24 cellular contexts compared by ENCODE assay signal in genomic region chr13:59780058-59780457, GRCh38.
"Had no signal": no experiment of that assay in that cellular context is flagged by ENCODE, and none has a peak within 500 bp of the region (broad histone marks: within the 10 kb centered on the region; RNA-seq: fewer than 3 reads in every experiment).

No MANE protein-coding gene starts in this region.

- DNase-seq: activated CD4-positive, alpha-beta memory T cell treated with anti-CD3 and anti-CD28 coated beads, Interleukin-2, amount 10 ng/mL, durations not matched to agents 7 days and 5 days; activated CD4-positive, alpha-beta T cell treated with anti-CD3 and anti-CD28 coated beads, Interleukin-2, amount 10 ng/mL, durations not matched to agents 24 days and 14 days; activated effector memory CD4-positive, alpha-beta T cell treated with Interleukin-2 at 50 U/mL for 16 hours; activated naive CD4-positive, alpha-beta T cell treated with anti-CD3 and anti-CD28 coated beads for 36 hours; activated naive CD8-positive, alpha-beta T cell treated with anti-CD3 and anti-CD28 coated beads, Interleukin-2, amount 10 ng/mL, durations not matched to agents 7 days and 5 days; activated T-cell treated with anti-CD3 and anti-CD28 coated beads, Interleukin-2, amount 50 U/mL, for 72 hours; amniotic stem cell; erythroblast; glutamatergic neuron; immature natural killer cell; left ventricle myocardium superior; ovary; stimulated activated CD4-positive, alpha-beta T cell treated with anti-CD3 and anti-CD28 coated beads, Interleukin-1b, Interleukin-23, amount 100 ng/mL, for 48 hours; substantia nigra; thyroid gland had no signal

- H3K9me3 Mint-ChIP-seq: activated CD4-positive, alpha-beta memory T cell treated with anti-CD3 and anti-CD28 coated beads, Interleukin-2, amount 10 ng/mL, durations not matched to agents 7 days and 5 days; activated CD4-positive, alpha-beta T cell treated with anti-CD3 and anti-CD28 coated beads, Interleukin-2, amount 10 ng/mL, durations not matched to agents 24 days and 14 days; activated naive CD4-positive, alpha-beta T cell treated with anti-CD3 and anti-CD28 coated beads for 36 hours; activated T-cell treated with anti-CD3 and anti-CD28 coated beads, Interleukin-2, amount 50 U/mL, for 72 hours; memory B cell; natural killer cell treated with Interleukin-12 subunit alpha and Interleukin-12 subunit beta and Interleukin-15 and Interleukin-18, amount 100 ng/mL, for 72 hours; stimulated activated naive CD8-positive, alpha-beta T cell treated with anti-CD3 and anti-CD28 coated beads, Interleukin-15, Interleukin-2, amounts not matched to agents 100 ng/mL and 50 ng/mL, for 24 hours; T-helper 2 cell treated with Interferon-gamma antibody and Interleukin-4, amounts not matched to agents 5 μg/mL and 100 μg/mL, for 36 hours had no signal

- ATAC-seq: activated CD4-positive, CD25-positive, alpha-beta regulatory T cell treated with anti-CD3 and anti-CD28 coated beads, Interleukin-2, amount 50 U/mL, for 24 hours; activated T-cell treated with anti-CD3 and anti-CD28 coated beads, Interleukin-2, amount 50 U/mL, for 72 hours; left ventricle myocardium superior; natural killer cell treated with Interleukin-12 subunit alpha and Interleukin-12 subunit beta and Interleukin-15 and Interleukin-18, amount 100 ng/mL, for 72 hours had no signal

- H3K27me3 ChIP-seq: hepatocyte, ovary, right atrium auricular region, thyroid gland had no signal

- H3K4me3 Mint-ChIP-seq: activated CD4-positive, alpha-beta memory T cell treated with anti-CD3 and anti-CD28 coated beads, Interleukin-2, amount 10 ng/mL, durations not matched to agents 7 days and 5 days; activated CD4-positive, alpha-beta T cell treated with anti-CD3 and anti-CD28 coated beads, Interleukin-2, amount 10 ng/mL, durations not matched to agents 24 days and 14 days; activated naive CD4-positive, alpha-beta T cell treated with anti-CD3 and anti-CD28 coated beads for 36 hours; activated naive CD8-positive, alpha-beta T cell treated with anti-CD3 and anti-CD28 coated beads, Interleukin-2, amount 10 ng/mL, durations not matched to agents 7 days and 5 days; activated T-cell treated with anti-CD3 and anti-CD28 coated beads, Interleukin-2, amount 50 U/mL, for 72 hours; immature natural killer cell; memory B cell; natural killer cell treated with Interleukin-12 subunit alpha and Interleukin-12 subunit beta and Interleukin-15 and Interleukin-18, amount 100 ng/mL, for 72 hours; stimulated activated naive CD8-positive, alpha-beta T cell treated with anti-CD3 and anti-CD28 coated beads, Interleukin-15, Interleukin-2, amounts not matched to agents 100 ng/mL and 50 ng/mL, for 24 hours; T-helper 2 cell treated with Interferon-gamma antibody and Interleukin-4, amounts not matched to agents 5 μg/mL and 100 μg/mL, for 36 hours had no signal

- H2AFZ ChIP-seq: hepatocyte had no signal

- H3K4me3 ChIP-seq: hepatocyte, ovary, prostate gland, right atrium auricular region, thyroid gland had no signal

- H3K36me3 Mint-ChIP-seq: immature natural killer cell; memory B cell; natural killer cell treated with Interleukin-12 subunit alpha and Interleukin-12 subunit beta and Interleukin-15 and Interleukin-18, amount 100 ng/mL, for 72 hours had no signal

- H3K9me3 ChIP-seq: ovary, prostate gland, right atrium auricular region, thyroid gland had no signal

- H3K79me2 ChIP-seq: hepatocyte had no signal

- H3K27ac ChIP-seq: hepatocyte, ovary, prostate gland, right atrium auricular region, thyroid gland, VCaP had no signal

- H3K27me3 Mint-ChIP-seq: activated CD4-positive, alpha-beta memory T cell treated with anti-CD3 and anti-CD28 coated beads, Interleukin-2, amount 10 ng/mL, durations not matched to agents 7 days and 5 days; activated CD4-positive, alpha-beta T cell treated with anti-CD3 and anti-CD28 coated beads, Interleukin-2, amount 10 ng/mL, durations not matched to agents 24 days and 14 days; activated naive CD8-positive, alpha-beta T cell treated with anti-CD3 and anti-CD28 coated beads, Interleukin-2, amount 10 ng/mL, durations not matched to agents 7 days and 5 days; memory B cell; natural killer cell treated with Interleukin-12 subunit alpha and Interleukin-12 subunit beta and Interleukin-15 and Interleukin-18, amount 100 ng/mL, for 72 hours; stimulated activated naive CD8-positive, alpha-beta T cell treated with anti-CD3 and anti-CD28 coated beads, Interleukin-15, Interleukin-2, amounts not matched to agents 100 ng/mL and 50 ng/mL, for 24 hours had no signal

- H3K36me3 ChIP-seq: ovary, prostate gland, right atrium auricular region, thyroid gland had no signal

- H3K4me2 ChIP-seq: hepatocyte had no signal

- H3K27ac Mint-ChIP-seq: activated CD4-positive, alpha-beta memory T cell treated with anti-CD3 and anti-CD28 coated beads, Interleukin-2, amount 10 ng/mL, durations not matched to agents 7 days and 5 days; activated CD4-positive, alpha-beta T cell treated with anti-CD3 and anti-CD28 coated beads, Interleukin-2, amount 10 ng/mL, durations not matched to agents 24 days and 14 days; activated naive CD4-positive, alpha-beta T cell treated with anti-CD3 and anti-CD28 coated beads for 36 hours; activated naive CD8-positive, alpha-beta T cell treated with anti-CD3 and anti-CD28 coated beads, Interleukin-2, amount 10 ng/mL, durations not matched to agents 7 days and 5 days; activated T-cell treated with anti-CD3 and anti-CD28 coated beads, Interleukin-2, amount 50 U/mL, for 72 hours; immature natural killer cell; memory B cell; natural killer cell treated with Interleukin-12 subunit alpha and Interleukin-12 subunit beta and Interleukin-15 and Interleukin-18, amount 100 ng/mL, for 72 hours; stimulated activated naive CD8-positive, alpha-beta T cell treated with anti-CD3 and anti-CD28 coated beads, Interleukin-15, Interleukin-2, amounts not matched to agents 100 ng/mL and 50 ng/mL, for 24 hours; T-helper 2 cell treated with Interferon-gamma antibody and Interleukin-4, amounts not matched to agents 5 μg/mL and 100 μg/mL, for 36 hours had no signal

- H3K4me1 ChIP-seq: prostate gland, right atrium auricular region, thyroid gland had no signal

- H3K4me1 Mint-ChIP-seq: activated CD4-positive, alpha-beta memory T cell treated with anti-CD3 and anti-CD28 coated beads, Interleukin-2, amount 10 ng/mL, durations not matched to agents 7 days and 5 days; activated CD4-positive, alpha-beta T cell treated with anti-CD3 and anti-CD28 coated beads, Interleukin-2, amount 10 ng/mL, durations not matched to agents 24 days and 14 days; activated naive CD8-positive, alpha-beta T cell treated with anti-CD3 and anti-CD28 coated beads, Interleukin-2, amount 10 ng/mL, durations not matched to agents 7 days and 5 days; immature natural killer cell; memory B cell had no signal
